Comparison of ENCODE assay signal across 27 cellular contexts in the genomic region with DNA sequence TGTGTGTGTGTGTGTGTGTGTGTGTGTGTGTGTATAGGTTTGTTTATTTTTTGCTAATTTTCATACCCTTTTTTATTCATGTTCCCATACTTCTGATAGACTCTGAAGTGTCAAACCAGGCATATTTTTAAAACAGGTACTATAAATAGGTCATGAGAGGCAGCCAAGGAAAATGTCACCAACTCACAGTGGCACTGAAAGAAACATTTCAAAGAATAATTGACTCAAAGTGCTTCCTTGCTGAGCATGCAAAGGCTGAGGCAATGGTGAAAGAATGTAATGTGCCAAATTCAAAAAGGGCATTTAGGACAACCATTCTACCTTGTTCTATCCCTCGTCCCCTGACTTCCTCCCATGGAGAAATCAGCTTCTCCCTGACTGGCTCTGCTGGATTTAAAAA.
DNase-seq lines count a peak whose midpoint lies in the region; ATAC-seq and TF ChIP-seq lines count a peak whose summit lies in the region.
"Had no signal": no experiment of that assay in that cellular context is flagged by ENCODE, and none has a peak within 500 bp of the region (broad histone marks: within the 10 kb centered on the region; RNA-seq: fewer than 3 reads in every experiment).

No MANE protein-coding gene starts in this region.

- peak overlapping the region; percentile 82 for H3K27ac ChIP-seq in left ventricle myocardium inferior (replicated peaks)
- no peak overlapping the region for H3K27ac ChIP-seq in substantia nigra (ENCODE audit: low read depth, low read length, poor library complexity, severe bottlenecking)
- H3K27ac ChIP-seq: 22Rv1; BLaER1 treated with 17β-estradiol and CSF1 and Interleukin-3, amounts not matched to agents 10 nM and 100 nM; KMS-11; SJCRH30 had no signal

- H3K4me3 Mint-ChIP-seq in nephron progenitor cell: no peak overlapping the region
- H3K4me3 Mint-ChIP-seq: CD4-positive, alpha-beta memory T cell had no signal

- no peaks in the 10 kb centered on the region for H3K27me3 ChIP-seq in left ventricle myocardium inferior (ENCODE audit: low read depth)
- H3K27me3 ChIP-seq: BLaER1 treated with 17β-estradiol and CSF1 and Interleukin-3, amounts not matched to agents 10 nM and 100 nM; SJCRH30 had no signal

- no peaks in the 10 kb centered on the region for H3K4me1 Mint-ChIP-seq in nephron progenitor cell

- TF ChIP-seq CTCF in left ventricle myocardium inferior (IDR thresholded peaks at IDR 0.05; ENCODE audit: borderline replicate concordance) (no peak), nephron progenitor cell (IDR thresholded peaks at IDR 0.05) (no peak)

- intact Hi-C loops in Right ventricle myocardium inferior (cut with DNase I): no loop called here
- intact Hi-C loops in cardiac septum (cut with DNase I): loop anchor here (10.0 kb wide), 1 partner anchor 221 kb away; no protein-coding TSS in a partner anchor
- intact Hi-C loops in left ventricle myocardium inferior (cut with micrococcal nuclease): no loop called here

- H3K36me3 Mint-ChIP-seq in nephron progenitor cell (ENCODE audit: low read depth): no peaks in the 10 kb centered on the region
- H3K36me3 Mint-ChIP-seq: CD4-positive, alpha-beta memory T cell had no signal

- no peaks in the 10 kb centered on the region for H3K9me3 ChIP-seq in left ventricle myocardium inferior (replicated peaks)
- H3K9me3 ChIP-seq: BLaER1 treated with 17β-estradiol and CSF1 and Interleukin-3, amounts not matched to agents 10 nM and 100 nM; Caco-2; HAP-1; SJCRH30 had no signal

- peak; percentile 81 for ATAC-seq in Right ventricle myocardium inferior
- ATAC-seq in HG02870 (IDR thresholded peaks at IDR 0.05; ENCODE audit: unreplicated experiment): no peak
- ATAC-seq in HG03097 (IDR thresholded peaks at IDR 0.05; ENCODE audit: low FRiP score, unreplicated experiment): no peak
- ATAC-seq: GM12878, Panc1 had no signal

- H3K27ac Mint-ChIP-seq in nephron progenitor cell: no peak overlapping the region
- H3K27ac Mint-ChIP-seq: CD4-positive, alpha-beta memory T cell had no signal

- H3K9me3 Mint-ChIP-seq in nephron progenitor cell: no peaks in the 10 kb centered on the region
- H3K9me3 Mint-ChIP-seq: CD4-positive, alpha-beta memory T cell had no signal

- H3K4me3 ChIP-seq in left ventricle myocardium inferior: no peak overlapping the region
- H3K4me3 ChIP-seq: BLaER1 treated with 17β-estradiol and CSF1 and Interleukin-3, amounts not matched to agents 10 nM and 100 nM; GM12878; HAP-1; SJCRH30 had no signal

- H3K36me3 ChIP-seq in left ventricle myocardium inferior: no peaks in the 10 kb centered on the region
- H3K36me3 ChIP-seq: BLaER1 treated with 17β-estradiol and CSF1 and Interleukin-3, amounts not matched to agents 10 nM and 100 nM; HAP-1; SJCRH30 had no signal

- peaks cover 17% of the 10 kb centered on the region for H3K4me1 ChIP-seq in left ventricle myocardium inferior
- H3K4me1 ChIP-seq: BLaER1 treated with 17β-estradiol and CSF1 and Interleukin-3, amounts not matched to agents 10 nM and 100 nM; SJCRH30 had no signal

- H3K27me3 Mint-ChIP-seq in nephron progenitor cell (ENCODE audit: low read depth, poor library complexity): peaks cover 4% of the 10 kb centered on the region
- H3K27me3 Mint-ChIP-seq: CD4-positive, alpha-beta memory T cell had no signal

- no peak for DNase-seq in Right ventricle myocardium inferior (ENCODE audit: missing footprints)
- DNase-seq in cardiac septum (ENCODE audit: low spot score): no peak
- DNase-seq in left ventricle myocardium inferior: no peak
- DNase-seq in midbrain (lab: John Stamatoyannopoulos, UW): peak; percentile 26
- DNase-seq in nephron progenitor cell: no peak
- no peak for DNase-seq in substantia nigra (lab: John Stamatoyannopoulos, UW)
- DNase-seq: Caco-2; CD4-positive, alpha-beta memory T cell; DMS 273 treated with DMSO at 0.1 percent for 48 hours; DMS79 treated with DMSO at 0.1 percent for 48 hours; IMR-90; NCI-H1105; NCI-H146; NCI-H2029 treated with DMSO at 0.1 percent for 48 hours; NCI-H2171; NCI-H345; NCI-H524; NCI-H82; SJCRH30 had no signal
